1 cellular context compared by ENCODE assay signal in genomic region chr17:4997302-4998026, GRCh38.
TF ChIP-seq lines count a peak whose summit lies in the region.

A gene with protein sequence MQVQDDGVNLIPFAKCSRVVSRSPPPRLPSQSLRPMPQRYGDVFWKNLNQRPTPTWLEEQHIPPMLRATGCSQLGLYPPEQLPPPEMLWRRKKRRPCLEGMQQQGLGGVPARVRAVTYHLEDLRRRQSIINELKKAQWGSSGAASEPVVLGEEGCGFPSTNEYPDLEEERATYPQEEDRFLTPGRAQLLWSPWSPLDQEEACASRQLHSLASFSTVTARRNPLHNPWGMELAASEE (minus strand): TSS chr17:4997522. CDS start chr17:4994437, 3,085 bp downstream.
KIF1C (plus strand) TSS chr17:4997950; CDS start chr17:5000247, 2,297 bp downstream.

TF ChIP-seq in K562, 482 proteins besides CTCF, POLR2A, EP300 and RAD21 (continued from another document and continues in another):
- TF ChIP-seq HLTF (IDR thresholded peaks at IDR 0.05), result no peak
- TF ChIP-seq BDP1 (IDR thresholded peaks at IDR 0.05; ENCODE audit: insufficient read depth, insufficient read length), result no peak
- no peak; the same call in 1 of the 2 replicates for TF ChIP-seq MYC (IDR thresholded peaks at IDR 0.05; ENCODE audit: low read depth, low read length)
- no peak for TF ChIP-seq MYC (CRISPR knock-in tag; IDR thresholded peaks at IDR 0.05; ENCODE audit: borderline replicate concordance, low read depth)
- TF ChIP-seq ARID3B (CRISPR knock-in tag; IDR thresholded peaks at IDR 0.05; ENCODE audit: borderline replicate concordance), result no peak
- TF ChIP-seq SIX5 (IDR thresholded peaks at IDR 0.05; ENCODE audit: borderline replicate concordance in 1 of 2, insufficient read depth in 1 of 2, low read depth in 1 of 2, low read length in 2 of 2), result no peak
- TF ChIP-seq ZNF174 (CRISPR knock-in tag; IDR thresholded peaks at IDR 0.05), result no peak
- TF ChIP-seq ZFX (CRISPR knock-in tag; IDR thresholded peaks at IDR 0.05), result peak; percentile 82
- no peak for TF ChIP-seq SNRNP70 (optimal IDR thresholded peaks at IDR 0.05; ENCODE audit: low read depth, low read length)
- no peak for TF ChIP-seq PCBP2 (IDR thresholded peaks at IDR 0.05; ENCODE audit: low read depth, low read length, poor library complexity, severe bottlenecking)
- no peak for TF ChIP-seq ZC3H11A (IDR thresholded peaks at IDR 0.05; ENCODE audit: low read depth, low read length)
- TF ChIP-seq ZNF407 (IDR thresholded peaks at IDR 0.05; ENCODE audit: low read depth), result no peak
- TF ChIP-seq, protein P1, sequence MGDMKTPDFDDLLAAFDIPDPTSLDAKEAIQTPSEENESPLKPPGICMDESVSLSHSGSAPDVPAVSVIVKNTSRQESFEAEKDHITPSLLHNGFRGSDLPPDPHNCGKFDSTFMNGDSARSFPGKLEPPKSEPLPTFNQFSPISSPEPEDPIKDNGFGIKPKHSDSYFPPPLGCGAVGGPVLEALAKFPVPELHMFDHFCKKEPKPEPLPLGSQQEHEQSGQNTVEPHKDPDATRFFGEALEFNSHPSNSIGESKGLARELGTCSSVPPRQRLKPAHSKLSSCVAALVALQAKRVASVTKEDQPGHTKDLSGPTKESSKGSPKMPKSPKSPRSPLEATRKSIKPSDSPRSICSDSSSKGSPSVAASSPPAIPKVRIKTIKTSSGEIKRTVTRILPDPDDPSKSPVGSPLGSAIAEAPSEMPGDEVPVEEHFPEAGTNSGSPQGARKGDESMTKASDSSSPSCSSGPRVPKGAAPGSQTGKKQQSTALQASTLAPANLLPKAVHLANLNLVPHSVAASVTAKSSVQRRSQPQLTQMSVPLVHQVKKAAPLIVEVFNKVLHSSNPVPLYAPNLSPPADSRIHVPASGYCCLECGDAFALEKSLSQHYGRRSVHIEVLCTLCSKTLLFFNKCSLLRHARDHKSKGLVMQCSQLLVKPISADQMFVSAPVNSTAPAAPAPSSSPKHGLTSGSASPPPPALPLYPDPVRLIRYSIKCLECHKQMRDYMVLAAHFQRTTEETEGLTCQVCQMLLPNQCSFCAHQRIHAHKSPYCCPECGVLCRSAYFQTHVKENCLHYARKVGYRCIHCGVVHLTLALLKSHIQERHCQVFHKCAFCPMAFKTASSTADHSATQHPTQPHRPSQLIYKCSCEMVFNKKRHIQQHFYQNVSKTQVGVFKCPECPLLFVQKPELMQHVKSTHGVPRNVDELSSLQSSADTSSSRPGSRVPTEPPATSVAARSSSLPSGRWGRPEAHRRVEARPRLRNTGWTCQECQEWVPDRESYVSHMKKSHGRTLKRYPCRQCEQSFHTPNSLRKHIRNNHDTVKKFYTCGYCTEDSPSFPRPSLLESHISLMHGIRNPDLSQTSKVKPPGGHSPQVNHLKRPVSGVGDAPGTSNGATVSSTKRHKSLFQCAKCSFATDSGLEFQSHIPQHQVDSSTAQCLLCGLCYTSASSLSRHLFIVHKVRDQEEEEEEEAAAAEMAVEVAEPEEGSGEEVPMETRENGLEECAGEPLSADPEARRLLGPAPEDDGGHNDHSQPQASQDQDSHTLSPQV (IDR thresholded peaks at IDR 0.05), result no peak
- TF ChIP-seq ZBTB5 (IDR thresholded peaks at IDR 0.05), result no peak
- no peak for TF ChIP-seq HOXB6 (CRISPR knock-in tag; IDR thresholded peaks at IDR 0.05; ENCODE audit: borderline replicate concordance)
- no peak for TF ChIP-seq FOXP1 (CRISPR knock-in tag; IDR thresholded peaks at IDR 0.05)
- no peak for TF ChIP-seq NR0B1 (IDR thresholded peaks at IDR 0.05; ENCODE audit: partially characterized antibody)
- TF ChIP-seq POLR3G (IDR thresholded peaks at IDR 0.05; ENCODE audit: extremely low read depth, insufficient read length, insufficient replicate concordance), result no peak
- no peak for TF ChIP-seq SRSF1 (IDR thresholded peaks at IDR 0.05; ENCODE audit: low read depth, low read length)
- no peak for TF ChIP-seq SAFB (IDR thresholded peaks at IDR 0.05; ENCODE audit: borderline replicate concordance, low read depth, low read length)
- TF ChIP-seq SMARCB1 (IDR thresholded peaks at IDR 0.05; ENCODE audit: insufficient read length, low read depth), result no peak
- TF ChIP-seq ID3 (CRISPR knock-in tag; IDR thresholded peaks at IDR 0.05), result no peak
- no peak for TF ChIP-seq ID3 (tag; IDR thresholded peaks at IDR 0.05)
- no peak for TF ChIP-seq ZBTB2 (IDR thresholded peaks at IDR 0.05)
- TF ChIP-seq ZNF165 (CRISPR knock-in tag; IDR thresholded peaks at IDR 0.05; ENCODE audit: borderline replicate concordance), result no peak
- TF ChIP-seq, protein P2, sequence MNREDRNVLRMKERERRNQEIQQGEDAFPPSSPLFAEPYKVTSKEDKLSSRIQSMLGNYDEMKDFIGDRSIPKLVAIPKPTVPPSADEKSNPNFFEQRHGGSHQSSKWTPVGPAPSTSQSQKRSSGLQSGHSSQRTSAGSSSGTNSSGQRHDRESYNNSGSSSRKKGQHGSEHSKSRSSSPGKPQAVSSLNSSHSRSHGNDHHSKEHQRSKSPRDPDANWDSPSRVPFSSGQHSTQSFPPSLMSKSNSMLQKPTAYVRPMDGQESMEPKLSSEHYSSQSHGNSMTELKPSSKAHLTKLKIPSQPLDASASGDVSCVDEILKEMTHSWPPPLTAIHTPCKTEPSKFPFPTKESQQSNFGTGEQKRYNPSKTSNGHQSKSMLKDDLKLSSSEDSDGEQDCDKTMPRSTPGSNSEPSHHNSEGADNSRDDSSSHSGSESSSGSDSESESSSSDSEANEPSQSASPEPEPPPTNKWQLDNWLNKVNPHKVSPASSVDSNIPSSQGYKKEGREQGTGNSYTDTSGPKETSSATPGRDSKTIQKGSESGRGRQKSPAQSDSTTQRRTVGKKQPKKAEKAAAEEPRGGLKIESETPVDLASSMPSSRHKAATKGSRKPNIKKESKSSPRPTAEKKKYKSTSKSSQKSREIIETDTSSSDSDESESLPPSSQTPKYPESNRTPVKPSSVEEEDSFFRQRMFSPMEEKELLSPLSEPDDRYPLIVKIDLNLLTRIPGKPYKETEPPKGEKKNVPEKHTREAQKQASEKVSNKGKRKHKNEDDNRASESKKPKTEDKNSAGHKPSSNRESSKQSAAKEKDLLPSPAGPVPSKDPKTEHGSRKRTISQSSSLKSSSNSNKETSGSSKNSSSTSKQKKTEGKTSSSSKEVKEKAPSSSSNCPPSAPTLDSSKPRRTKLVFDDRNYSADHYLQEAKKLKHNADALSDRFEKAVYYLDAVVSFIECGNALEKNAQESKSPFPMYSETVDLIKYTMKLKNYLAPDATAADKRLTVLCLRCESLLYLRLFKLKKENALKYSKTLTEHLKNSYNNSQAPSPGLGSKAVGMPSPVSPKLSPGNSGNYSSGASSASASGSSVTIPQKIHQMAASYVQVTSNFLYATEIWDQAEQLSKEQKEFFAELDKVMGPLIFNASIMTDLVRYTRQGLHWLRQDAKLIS (CRISPR knock-in tag; IDR thresholded peaks at IDR 0.05), result no peak
- TF ChIP-seq ZNF785 (CRISPR knock-in tag; IDR thresholded peaks at IDR 0.05), result no peak
- no peak for TF ChIP-seq ZFP30 (CRISPR knock-in tag; IDR thresholded peaks at IDR 0.05; ENCODE audit: borderline replicate concordance)
- no peak for TF ChIP-seq ZNF644 (tag; IDR thresholded peaks at IDR 0.05; ENCODE audit: low read depth)
